17 cellular contexts compared by ENCODE assay signal in genomic region chr10:104170610-104171269, GRCh38. TPM values are rescaled to one million over a fixed set of nuclear protein-coding genes. Genes with fewer than 3 reads are reported as not detected.
DNase-seq lines count a peak whose midpoint lies in the region; ATAC-seq lines count a peak whose summit lies in the region.
"Had no signal": no experiment of that assay in that cellular context is flagged by ENCODE, and none has a peak within 500 bp of the region (broad histone marks: within the 10 kb centered on the region; RNA-seq: fewer than 3 reads in every experiment).

No MANE protein-coding gene starts in this region.

- no peaks in the 10 kb centered on the region for H3K36me3 Mint-ChIP-seq in activated CD4-positive, alpha-beta T cell treated with anti-CD3 and anti-CD28 coated beads, Interleukin-2, amount 10 ng/mL, durations not matched to agents 24 days and 14 days (ENCODE audit: low read depth)
- H3K36me3 Mint-ChIP-seq in activated naive CD8-positive, alpha-beta T cell treated with anti-CD3 and anti-CD28 coated beads, Interleukin-2, amount 10 ng/mL, durations not matched to agents 7 days and 5 days: peaks cover 3% of the 10 kb centered on the region

- peaks cover 41% of the 10 kb centered on the region for H3K27me3 Mint-ChIP-seq in activated CD4-positive, alpha-beta T cell treated with anti-CD3 and anti-CD28 coated beads, Interleukin-2, amount 10 ng/mL, durations not matched to agents 24 days and 14 days
- H3K27me3 Mint-ChIP-seq in activated naive CD8-positive, alpha-beta T cell treated with anti-CD3 and anti-CD28 coated beads, Interleukin-2, amount 10 ng/mL, durations not matched to agents 7 days and 5 days: peaks cover 36% of the 10 kb centered on the region

- H3K4me1 Mint-ChIP-seq in activated CD4-positive, alpha-beta T cell treated with anti-CD3 and anti-CD28 coated beads, Interleukin-2, amount 10 ng/mL, durations not matched to agents 24 days and 14 days: peaks cover 9% of the 10 kb centered on the region
- peaks cover 10% of the 10 kb centered on the region for H3K4me1 Mint-ChIP-seq in activated naive CD8-positive, alpha-beta T cell treated with anti-CD3 and anti-CD28 coated beads, Interleukin-2, amount 10 ng/mL, durations not matched to agents 7 days and 5 days

- no peak overlapping the region for H3K4me3 Mint-ChIP-seq in activated CD4-positive, alpha-beta T cell treated with anti-CD3 and anti-CD28 coated beads, Interleukin-2, amount 10 ng/mL, durations not matched to agents 24 days and 14 days
- H3K4me3 Mint-ChIP-seq in activated naive CD8-positive, alpha-beta T cell treated with anti-CD3 and anti-CD28 coated beads, Interleukin-2, amount 10 ng/mL, durations not matched to agents 7 days and 5 days: no peak overlapping the region

- intact Hi-C loops in activated CD4-positive, alpha-beta T cell treated with anti-CD3 and anti-CD28 coated beads, Interleukin-2, amount 10 ng/mL, durations not matched to agents 24 days and 14 days (cut with micrococcal nuclease): no loop called here
- intact Hi-C loops in sciatic nerve (cut with DNase I): no loop called here

- POLR2A ChIA-PET in activated naive CD8-positive, alpha-beta T cell treated with anti-CD3 and anti-CD28 coated beads, Interleukin-2, amount 10 ng/mL, durations not matched to agents 7 days and 5 days (lab: Charles Lee): interaction anchor here (1.2 kb wide), 1 partner anchor 70 kb away, joined by 4 read pairs; no protein-coding TSS in a partner anchor

- ATAC-seq in activated naive CD8-positive, alpha-beta T cell treated with anti-CD3 and anti-CD28 coated beads, Interleukin-2, amount 10 ng/mL, durations not matched to agents 7 days and 5 days (ENCODE audit: low read depth): peak; percentile 76
- ATAC-seq in GM21786 (IDR thresholded peaks at IDR 0.05; ENCODE audit: unreplicated experiment): no peak
- no peak for ATAC-seq in HG03460 (IDR thresholded peaks at IDR 0.05; ENCODE audit: unreplicated experiment)
- ATAC-seq in sciatic nerve: no peak
- ATAC-seq: HCT116, K562, PC-3 had no signal

- no peak overlapping the region for H3K27ac Mint-ChIP-seq in activated CD4-positive, alpha-beta T cell treated with anti-CD3 and anti-CD28 coated beads, Interleukin-2, amount 10 ng/mL, durations not matched to agents 24 days and 14 days
- no peak overlapping the region for H3K27ac Mint-ChIP-seq in activated naive CD8-positive, alpha-beta T cell treated with anti-CD3 and anti-CD28 coated beads, Interleukin-2, amount 10 ng/mL, durations not matched to agents 7 days and 5 days

- peak; percentile 68 for DNase-seq in activated CD4-positive, alpha-beta T cell treated with anti-CD3 and anti-CD28 coated beads, Interleukin-2, amount 10 ng/mL, durations not matched to agents 24 days and 14 days
- DNase-seq in activated CD4-positive, alpha-beta T cell treated with anti-CD3 and anti-CD28 coated beads for 1 hour: no peak
- peak; percentile 3 for DNase-seq in CD1c-positive myeloid dendritic cell (ENCODE audit: extremely low spot score)
- peak; percentile 55 for DNase-seq in SW480 (ENCODE audit: low spot score)
- DNase-seq in activated naive CD8-positive, alpha-beta T cell treated with anti-CD3 and anti-CD28 coated beads, Interleukin-2, amount 10 ng/mL, durations not matched to agents 7 days and 5 days: no peak
- no peak for DNase-seq in sciatic nerve (ENCODE audit: low spot score)
- DNase-seq: C1 segment of cervical spinal cord, Calu3, NCI-H146, NCI-H2107, NCI-H226, NCI-H526 treated with DMSO at 0.1 percent for 48 hours, PC-3 had no signal

- peaks cover 14% of the 10 kb centered on the region for H3K9me3 Mint-ChIP-seq in activated CD4-positive, alpha-beta T cell treated with anti-CD3 and anti-CD28 coated beads, Interleukin-2, amount 10 ng/mL, durations not matched to agents 24 days and 14 days
- peaks cover 8% of the 10 kb centered on the region for H3K9me3 Mint-ChIP-seq in activated naive CD8-positive, alpha-beta T cell treated with anti-CD3 and anti-CD28 coated beads, Interleukin-2, amount 10 ng/mL, durations not matched to agents 7 days and 5 days

RNA-seq across cellular contexts. Expression of gene SFR1, which starts 48.8 kb away (rescaled TPM):
- total RNA-seq in activated CD4-positive, alpha-beta T cell treated with anti-CD3 and anti-CD28 coated beads, Interleukin-2, amount 10 ng/mL, durations not matched to agents 24 days and 14 days: 12.1 and 13.8 TPM in 2 replicates
- 10 to 100 TPM; 13.3 to 15.7 TPM for total RNA-seq in activated naive CD8-positive, alpha-beta T cell treated with anti-CD3 and anti-CD28 coated beads, Interleukin-2, amount 10 ng/mL, durations not matched to agents 7 days and 5 days
- 7.8 TPM for total RNA-seq in sciatic nerve

Comparison
In these comparisons a context has a peak if more than half of its experiments do, and no peak if none do; other contexts are left out.
1. DNase-seq: peak in activated CD4-positive, alpha-beta T cell treated with anti-CD3 and anti-CD28 coated beads, Interleukin-2, amount 10 ng/mL, durations not matched to agents 24 days and 14 days (single experiment), CD1c-positive myeloid dendritic cell (single experiment) and SW480 (single experiment); none in activated CD4-positive, alpha-beta T cell treated with anti-CD3 and anti-CD28 coated beads for 1 hour (single experiment), activated naive CD8-positive, alpha-beta T cell treated with anti-CD3 and anti-CD28 coated beads, Interleukin-2, amount 10 ng/mL, durations not matched to agents 7 days and 5 days (single experiment) and sciatic nerve (single experiment).